8 cellular contexts compared by ENCODE assay signal in genomic region chr12:13044859-13045384, GRCh38. TPM values are rescaled to one million over a fixed set of nuclear protein-coding genes. Genes with fewer than 3 reads are reported as not detected.
DNase-seq lines count a peak whose midpoint lies in the region; ATAC-seq, FAIRE-seq and TF ChIP-seq lines count a peak whose summit lies in the region.

No MANE protein-coding gene starts in this region.

- peaks cover 10% of the 10 kb centered on the region for H3K4me1 Mint-ChIP-seq in Caco-2 (ENCODE audit: low read depth, unreplicated experiment)

- peaks cover 7% of the 10 kb centered on the region for H3K4me1 ChIP-seq in Caco-2
- no peaks in the 10 kb centered on the region; the same call in 1 of the 2 replicates for H3K4me1 ChIP-seq in MM.1S (ENCODE audit: low read length)
- peaks cover 0 to 3% (median 3%) of the 10 kb centered on the region in 4 experiments; a peak in 3 of 7 replicates for H3K4me1 ChIP-seq in H1 (replicated peaks in 1 of 4; ENCODE audit: control insufficient read depth in 3 of 4, insufficient read depth in 4 of 4, low read length in 3 of 4)
- peaks cover 18% of the 10 kb centered on the region for H3K4me1 ChIP-seq in osteoblast (ENCODE audit: insufficient read depth, low read length)

- CTCF ChIA-PET in Caco-2 (lab: Charles Lee) (interaction anchor here (0.6 to 1.0 kb wide), 3 partner anchors 21 to 189 kb away, joined by 3 read pairs; no protein-coding TSS in a partner anchor), H1 (lab: Charles Lee; ENCODE audit: partially characterized antibody) (interaction anchor here (0.5 to 3.1 kb wide), 13 partner anchors 11 to 167 kb away, joined by 3 to 12 read pairs (median 6); no protein-coding TSS in a partner anchor)

- peaks cover 9% of the 10 kb centered on the region for H3K23me2 ChIP-seq in H1 (ENCODE audit: low read depth, low read length)

- no peak for TF ChIP-seq POLR2A in H1 (IDR thresholded peaks at IDR 0.05; ENCODE audit: control extremely low read depth in 1 of 2, low read depth in 2 of 2, low read length in 2 of 2)

- H3K27me3 Mint-ChIP-seq in Caco-2 (ENCODE audit: insufficient read depth, unreplicated experiment), result no peaks in the 10 kb centered on the region

- ATAC-seq in GM19467 (IDR thresholded peaks at IDR 0.05; ENCODE audit: unreplicated experiment), result no peak

- POLR2A ChIA-PET in Caco-2 (lab: Charles Lee), result interaction anchor here (0.7 kb wide), 1 partner anchor 173 kb away, joined by 7 read pairs; no protein-coding TSS in a partner anchor
- POLR2A ChIA-PET in H1 (lab: Charles Lee; ENCODE audit: partially characterized antibody), result interaction anchor here (0.6 kb wide), 1 partner anchor 60 kb away, joined by 3 read pairs; no protein-coding TSS in a partner anchor

- H2BK15ac ChIP-seq in H1 (ENCODE audit: low read length), result no peak overlapping the region

- no peaks in the 10 kb centered on the region for H3K36me3 ChIP-seq in Caco-2 (ENCODE audit: control insufficient read depth, insufficient read depth, low read length)
- H3K36me3 ChIP-seq in MM.1S (replicated peaks; ENCODE audit: insufficient read depth, low read length), result no peaks in the 10 kb centered on the region
- no peaks in the 10 kb centered on the region; a peak in 2 of 8 replicates for H3K36me3 ChIP-seq in H1 (ENCODE audit: control insufficient read depth in 2 of 4, insufficient read depth in 4 of 4, low read length in 3 of 4)
- no peaks in the 10 kb centered on the region for H3K36me3 ChIP-seq in osteoblast (ENCODE audit: insufficient read depth, low read length)

- H3K79me2 ChIP-seq in MM.1S (ENCODE audit: low read length) (peaks cover 7% of the 10 kb centered on the region; the same call in 1 of the 2 replicates), H1 (ENCODE audit: control insufficient read depth in 1 of 2, insufficient read depth in 2 of 2, low read length in 2 of 2) (peaks cover 0 to 31% of the 10 kb centered on the region in 2 experiments; a peak in 3 of 4 replicates), osteoblast (ENCODE audit: insufficient read depth, low read length) (peaks cover 5% of the 10 kb centered on the region)

- intact Hi-C loops in Caco-2 (cut with micrococcal nuclease; ENCODE audit: unreplicated experiment), result loop anchor here (2.0 kb wide), 1 partner anchor 44 kb away; the partner anchor contains the start of gene HEBP1

- no peak for FAIRE-seq in H1 (lab: Jason Lieb, UNC)

- no peak overlapping the region for H3K27ac Mint-ChIP-seq in Caco-2 (ENCODE audit: unreplicated experiment)

- no peaks in the 10 kb centered on the region for H3K9me2 ChIP-seq in MM.1S (replicated peaks; ENCODE audit: insufficient read depth, low read length)

- H2BK20ac ChIP-seq in H1 (ENCODE audit: low read length), result no peak overlapping the region

- no peak for TF ChIP-seq CTCF in Caco-2 (IDR thresholded peaks at IDR 0.05; ENCODE audit: insufficient read depth in 1 of 2, low read depth in 1 of 2, low read length in 1 of 2, severe bottlenecking in 1 of 2, unreplicated experiment in 1 of 2)
- no peak for TF ChIP-seq CTCF in MM.1S (IDR thresholded peaks at IDR 0.05; ENCODE audit: low read length)
- no peak for TF ChIP-seq CTCF in H1 (IDR thresholded peaks at IDR 0.05; ENCODE audit: control extremely low read depth in 1 of 3, insufficient read depth in 1 of 3, low read depth in 1 of 3, low read length in 3 of 3)
- TF ChIP-seq CTCF in osteoblast (IDR thresholded peaks at IDR 0.05; ENCODE audit: extremely low read depth, low read depth, low read length), result no peak

- H3K9me3 Mint-ChIP-seq in Caco-2 (ENCODE audit: unreplicated experiment), result peaks cover 7% of the 10 kb centered on the region

- H3K9ac ChIP-seq in MM.1S (ENCODE audit: low read length) (peak overlapping the region; percentile 72; the same call in 1 of the 2 replicates), H1 (replicated peaks in 1 of 4; ENCODE audit: extremely low read depth in 1 of 4, low read depth in 3 of 4, low read length in 3 of 4) (peak overlapping the region in 1 of 4 experiments; percentile 53; a peak in 2 of 7 replicates)

- H4K20me1 ChIP-seq in MM.1S (ENCODE audit: insufficient read depth, low read length), result no peaks in the 10 kb centered on the region
- H4K20me1 ChIP-seq in H1 (replicated peaks in 1 of 2; ENCODE audit: control insufficient read depth in 1 of 2, insufficient read depth in 2 of 2, low read length in 2 of 2), result peaks cover 0 to 1% of the 10 kb centered on the region in 2 experiments
- no peaks in the 10 kb centered on the region for H4K20me1 ChIP-seq in osteoblast (ENCODE audit: insufficient read depth, low read length)

- H3K4me2 ChIP-seq in MM.1S (ENCODE audit: low read depth, low read length), result peak overlapping the region; percentile 97
- peak overlapping the region; percentile 70 to 75 for H3K4me2 ChIP-seq in H1 (ENCODE audit: insufficient read depth in 1 of 2, low read depth in 2 of 2, low read length in 2 of 2)
- peak overlapping the region; percentile 99 for H3K4me2 ChIP-seq in osteoblast (ENCODE audit: insufficient read depth, low read length)

- H3K56ac ChIP-seq in H1 (replicated peaks; ENCODE audit: insufficient read length, low read depth, low read length), result no peak overlapping the region

- H3K27me3 ChIP-seq in Caco-2 (replicated peaks; ENCODE audit: control insufficient read depth, insufficient read depth, low read length), result no peaks in the 10 kb centered on the region
- H3K27me3 ChIP-seq in MM.1S (replicated peaks; ENCODE audit: insufficient read depth, low read length), result no peaks in the 10 kb centered on the region
- H3K27me3 ChIP-seq in H1 (replicated peaks in 1 of 4; ENCODE audit: control insufficient read depth in 3 of 4, extremely low read depth in 1 of 4, insufficient read depth in 3 of 4, low read length in 3 of 4), result no peaks in the 10 kb centered on the region
- no peaks in the 10 kb centered on the region for H3K27me3 ChIP-seq in osteoblast (ENCODE audit: insufficient read depth, low read length)

- H3K23ac ChIP-seq in H1 (ENCODE audit: insufficient read length), result no peak overlapping the region

- no peak overlapping the region for H3K18ac ChIP-seq in H1 (ENCODE audit: extremely low read depth, low read length)

- peak overlapping the region; percentile 77 for H3K4me3 Mint-ChIP-seq in Caco-2 (ENCODE audit: unreplicated experiment)

- peaks cover 6% of the 10 kb centered on the region for H3K36me3 Mint-ChIP-seq in Caco-2 (ENCODE audit: insufficient read depth, unreplicated experiment)

- H2AK5ac ChIP-seq in H1 (ENCODE audit: low read depth, low read length), result no peak overlapping the region

- no peak overlapping the region for H3K27ac ChIP-seq in MM.1S (ENCODE audit: low read length)
- H3K27ac ChIP-seq in H1 (ENCODE audit: low read depth, low read length), result no peak overlapping the region
- peak overlapping the region; percentile 14 for H3K27ac ChIP-seq in osteoblast (ENCODE audit: low read depth, low read length)

- no peak overlapping the region for H4K5ac ChIP-seq in H1 (ENCODE audit: insufficient read length, low read depth, low read length)

- no peak overlapping the region for H3K14ac ChIP-seq in H1 (ENCODE audit: insufficient read length)

- H3K79me1 ChIP-seq in H1 (ENCODE audit: low read depth, low read length), result peaks cover 2% of the 10 kb centered on the region; the same call in 1 of the 2 replicates

- H3F3A ChIP-seq in MM.1S (ENCODE audit: insufficient read depth, low read length), result no peaks in the 10 kb centered on the region

- peak overlapping the region; percentile 78 for H4K8ac ChIP-seq in H1 (ENCODE audit: extremely low read depth, insufficient read depth, low read length)

- BruUV-seq in Caco-2 (replicated peaks; lab: Mats Ljungman, UMichigan), result no TSS peak

- no peak overlapping the region for H4K91ac ChIP-seq in H1 (replicated peaks; ENCODE audit: insufficient read length, low read length)

- H2BK5ac ChIP-seq in H1 (ENCODE audit: low read depth, low read length), result peak overlapping the region; percentile 2; the same call in 1 of the 2 replicates

- H3K4ac ChIP-seq in H1 (replicated peaks; ENCODE audit: insufficient read length, low read depth, low read length), result no peak overlapping the region

- H3K4me3 ChIP-seq in Caco-2 (ENCODE audit: low read depth, low read length) (peak overlapping the region; percentile 96), MM.1S (ENCODE audit: low read length) (peak overlapping the region; percentile 99), H1 (ENCODE audit: extremely low read depth in 1 of 4, insufficient read depth in 2 of 4, low read depth in 3 of 4, low read length in 4 of 4) (peak overlapping the region; percentile 73 to 84 (median 80)), osteoblast (ENCODE audit: insufficient read depth, low read length) (peak overlapping the region; percentile 90)

- H2BK120ac ChIP-seq in H1 (replicated peaks; ENCODE audit: low read depth, low read length), result no peak overlapping the region

- no peak for DNase-seq in Caco-2
- DNase-seq in MM.1S, result no peak
- no peak for DNase-seq in H1 (ENCODE audit: low read depth in 1 of 2, low spot score in 2 of 2)
- DNase-seq in osteoblast (ENCODE audit: insufficient read length, low spot score, missing footprints), result peak; percentile 65
- DNase-seq in SK-N-DZ (ENCODE audit: low spot score), result no peak
- no peak for DNase-seq in activated CD4-positive, alpha-beta T cell treated with anti-CD3 and anti-CD28 coated beads, Interleukin-2, amount 50 U/mL, for 4 hours
- no peak for DNase-seq in D341Med (ENCODE audit: low spot score)

- 23% methylated on average over 8 of the region's 8 CpGs; no CpG with 5 or more reads in 1 of the 2 experiments for WGBS in H1 (ENCODE audit: extremely low coverage in 1 of 2, insufficient coverage in 1 of 2, insufficient read length in 1 of 2, insufficient replicate concordance in 2 of 2, low coverage in 1 of 2, low lambda C conversion rate in 2 of 2, missing lambda C conversion rate in 1 of 2), 2 experiments

- H2BK12ac ChIP-seq in H1 (ENCODE audit: low read depth, low read length), result no peak overlapping the region

- no peak for TF ChIP-seq EP300 in H1 (IDR thresholded peaks at IDR 0.05; ENCODE audit: borderline replicate concordance in 1 of 2, low read depth in 2 of 2, low read length in 2 of 2)

- peak overlapping the region; percentile 100 for H2AFZ ChIP-seq in MM.1S (ENCODE audit: low read length)
- H2AFZ ChIP-seq in H1 (ENCODE audit: low read length), result peak overlapping the region; percentile 33; the same call in 1 of the 2 replicates
- H2AFZ ChIP-seq in osteoblast (ENCODE audit: low read length), result peak overlapping the region; percentile 95

- TF ChIP-seq RAD21 in H1 (IDR thresholded peaks at IDR 0.05 in 1 of 2, conservative IDR thresholded peaks at IDR 0.05 in 1 of 2; ENCODE audit: low read depth in 2 of 2, low read length in 2 of 2), result no peak

- H3K9me3 ChIP-seq in Caco-2 (no peaks in the 10 kb centered on the region), MM.1S (replicated peaks; ENCODE audit: insufficient read depth, low read length) (no peaks in the 10 kb centered on the region), H1 (ENCODE audit: insufficient read depth in 2 of 2, low read depth in 1 of 2, low read length in 1 of 2) (no peaks in the 10 kb centered on the region), osteoblast (ENCODE audit: low read depth, low read length) (no peaks in the 10 kb centered on the region)

RNA-seq across cellular contexts. Expression of gene FAM234B, which starts 0.7 kb away (rescaled TPM):
- total RNA-seq in Caco-2 (2022), result 11.2 and 11.4 TPM in 2 replicates
- 26.1 and 29.1 TPM in 2 replicates for total RNA-seq in H1 (2021; fragmentation: NEBNext Ultra II Directional; extraction: Animal tissue kit (Norgen Biotek cat#: 25700))
- polyA plus RNA-seq in H1 (2011; rRNA removed), result 10.6 and 12.5 TPM in 2 replicates
- polyA plus RNA-seq in H1 (2011; cell fraction: cytosol; rRNA removed), result 14.3 TPM
- 14.0 TPM for polyA plus RNA-seq in H1 (2011; cell fraction: nucleus; rRNA removed)
- polyA plus RNA-seq in H1 (2012, experiment 1 of 2), result 17.3 to 20.9 TPM (median 20.0 TPM) in 4 replicates
- 3.6 TPM for polyA plus RNA-seq in H1 (2012, experiment 2 of 2)
- 23.6 TPM for polyA plus RNA-seq in H1 (2013, experiment 1 of 2)
- 21.9 TPM for polyA plus RNA-seq in H1 (2013, experiment 2 of 2)
- polyA minus RNA-seq in H1 (2011; rRNA and poly(A)+ RNA removed), result 72.0 and 78.7 TPM in 2 replicates
- 24.0 TPM for polyA minus RNA-seq in H1 (2011; cell fraction: cytosol; rRNA and poly(A)+ RNA removed)
- 35.1 TPM for polyA minus RNA-seq in H1 (2011; cell fraction: nucleus; rRNA and poly(A)+ RNA removed)
- total RNA-seq in osteoblast, result 3.3 and 5.6 TPM in 2 replicates
- 10.1 and 13.6 TPM in 2 replicates for polyA plus RNA-seq in SK-N-DZ (2014; cell fraction: cytosol; rRNA removed)
- 6.1 and 7.3 TPM in 2 replicates for polyA plus RNA-seq in SK-N-DZ (2014; cell fraction: nucleus; rRNA removed)

RNA-seq across cellular contexts. Expression of gene HEBP1, which starts 44.9 kb away (rescaled TPM):
- total RNA-seq in Caco-2 (2022) (55.2 and 55.8 TPM in 2 replicates), osteoblast (16.6 and 20.3 TPM in 2 replicates)
- 51.6 and 56.1 TPM in 2 replicates for total RNA-seq in H1 (2021; fragmentation: NEBNext Ultra II Directional; extraction: Animal tissue kit (Norgen Biotek cat#: 25700))
- polyA plus RNA-seq in H1 (2011; rRNA removed), result 28.1 and 30.8 TPM in 2 replicates
- polyA plus RNA-seq in H1 (2011; cell fraction: cytosol; rRNA removed), result 27.7 TPM
- 25.7 TPM for polyA plus RNA-seq in H1 (2011; cell fraction: nucleus; rRNA removed)
- polyA plus RNA-seq in H1 (2012, experiment 1 of 2), result 45.5 to 73.0 TPM (median 63.5 TPM) in 4 replicates
- polyA plus RNA-seq in H1 (2012, experiment 2 of 2), result 50.7 TPM
- 47.7 TPM for polyA plus RNA-seq in H1 (2013, experiment 1 of 2)
- 46.0 TPM for polyA plus RNA-seq in H1 (2013, experiment 2 of 2)
- polyA minus RNA-seq in H1 (2011; rRNA and poly(A)+ RNA removed), result 33.4 and 45.6 TPM in 2 replicates
- 35.2 TPM for polyA minus RNA-seq in H1 (2011; cell fraction: cytosol; rRNA and poly(A)+ RNA removed)
- 19.9 TPM for polyA minus RNA-seq in H1 (2011; cell fraction: nucleus; rRNA and poly(A)+ RNA removed)
- 4.4 and 5.2 TPM in 2 replicates for polyA plus RNA-seq in SK-N-DZ (2014; cell fraction: cytosol; rRNA removed)
- 1.0 and 6.1 TPM in 2 replicates for polyA plus RNA-seq in SK-N-DZ (2014; cell fraction: nucleus; rRNA removed)

RNA-seq across cellular contexts. Expression of gene GSG1, which starts 58.5 kb away (rescaled TPM):
- total RNA-seq in Caco-2 (2022) (not detected in 2 replicates), osteoblast (0.29 and 0.36 TPM in 2 replicates)
- total RNA-seq in H1 (2021; fragmentation: NEBNext Ultra II Directional; extraction: Animal tissue kit (Norgen Biotek cat#: 25700)), result 0.89 and 1.3 TPM in 2 replicates
- 1.3 and 1.4 TPM in 2 replicates for polyA plus RNA-seq in H1 (2011; rRNA removed)
- polyA plus RNA-seq in H1 (2011; cell fraction: cytosol; rRNA removed), result 1.1 TPM
- polyA plus RNA-seq in H1 (2011; cell fraction: nucleus; rRNA removed), result 0.91 TPM
- 0.88 to 1.2 TPM (median 1.0 TPM) in 4 replicates for polyA plus RNA-seq in H1 (2012, experiment 1 of 2)
- polyA plus RNA-seq in H1 (2012, experiment 2 of 2), result 0.41 TPM
- polyA plus RNA-seq in H1 (2013, experiment 1 of 2), result 0.51 TPM
- 0.63 TPM for polyA plus RNA-seq in H1 (2013, experiment 2 of 2)
- polyA minus RNA-seq in H1 (2011; rRNA and poly(A)+ RNA removed), result 0.73 and 1.1 TPM in 2 replicates
- polyA minus RNA-seq in H1 (2011; cell fraction: cytosol; rRNA and poly(A)+ RNA removed), result 0.95 TPM
- 1.00 TPM for polyA minus RNA-seq in H1 (2011; cell fraction: nucleus; rRNA and poly(A)+ RNA removed)
- not detected in 2 replicates for polyA plus RNA-seq in SK-N-DZ (2014; cell fraction: cytosol; rRNA removed)
- polyA plus RNA-seq in SK-N-DZ (2014; cell fraction: nucleus; rRNA removed), result not detected in 2 replicates

Comparison
In these comparisons a context has a peak if more than half of its experiments do, and no peak if none do; other contexts are left out.
1. H2AFZ ChIP-seq: peak in every context shown above with its lines; median percentile 100 in MM.1S; 95 in osteoblast; 33 in H1.